ENCODE assay signal across 25 cellular contexts in genomic region chr1:92094595-92094994, GRCh38. TPM values are rescaled to one million over a fixed set of nuclear protein-coding genes. Genes with fewer than 3 reads are reported as not detected.
"Had no signal": no experiment of that assay in that cellular context is flagged by ENCODE, and none has a peak within 500 bp of the region (broad histone marks: within the 10 kb centered on the region; RNA-seq: fewer than 3 reads in every experiment).

No MANE protein-coding gene starts in this region.

- H3K9me3 ChIP-seq: MG63, SK-N-SH had no signal

- H3K36me3 ChIP-seq: MG63 had no signal

- DNase-seq: IMR-90, Karpas-422, KG1, MG63, NCI-H1092, NCI-H1105 treated with DMSO at 0.1 percent for 48 hours, NCI-H1436, NCI-H187, NCI-H2029 treated with DMSO at 0.1 percent for 48 hours, NCI-H2107, NCI-H2171 treated with DMSO at 0.1 percent for 48 hours, NCI-H446, NCI-H510A, NCI-H524 treated with DMSO at 0.1 percent for 48 hours, NCI-H69, NCI-H774, PC-3, SHP77, SK-N-SH, SW 1271, T-cell had no signal

- H3K27ac ChIP-seq: RWPE1 had no signal

- ATAC-seq: HepG2, Panc1, PC-3, T-cell had no signal

- H3K4me3 ChIP-seq: MG63 had no signal

- H3K27me3 ChIP-seq: MG63 had no signal

RNA-seq across cellular contexts. Expression of gene SETSIP, which starts 19.4 kb away (rescaled TPM):
- total RNA-seq: HepG2, IMR-90, SK-MEL-5, T-cell had no signal
